18 cellular contexts compared by ENCODE assay signal in the genomic region with DNA sequence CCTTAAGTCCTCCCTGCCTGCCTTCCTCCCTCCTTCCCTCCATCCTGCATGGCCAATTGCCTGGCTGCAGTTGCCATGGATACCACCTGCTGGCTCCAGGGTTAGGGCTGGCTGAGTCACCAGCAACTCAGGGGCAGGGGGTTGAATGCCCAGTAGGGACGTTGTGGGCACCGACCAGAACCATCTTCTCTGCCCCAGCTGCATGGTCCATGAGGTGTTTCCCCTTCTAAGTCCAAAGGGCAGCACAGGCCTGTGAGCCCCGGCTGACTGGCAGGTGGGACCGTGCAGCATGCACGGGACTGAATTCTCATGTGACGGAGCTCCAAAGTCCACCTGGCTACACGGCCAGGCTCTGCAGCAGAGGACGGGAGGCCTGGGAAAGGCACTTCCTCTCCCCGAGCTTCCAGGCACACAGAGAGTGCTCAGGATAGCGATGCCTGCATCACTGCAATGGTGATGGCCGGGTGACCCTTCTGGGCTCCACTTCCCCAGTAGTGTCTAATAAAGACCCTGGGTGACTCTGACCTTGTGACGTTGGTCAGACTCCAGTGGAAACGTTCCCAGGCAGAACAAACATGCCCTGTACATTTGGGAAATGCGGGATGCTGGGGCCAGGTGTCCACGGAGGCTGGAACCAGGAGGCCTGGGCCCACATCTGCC. TPM values are rescaled to one million over a fixed set of nuclear protein-coding genes. Genes with fewer than 3 reads are reported as not detected.
A peak's percentile ranks its signal among the peaks of the same experiment; 100 is the strongest.
DNase-seq lines count a peak whose midpoint lies in the region; ATAC-seq and TF ChIP-seq lines count a peak whose summit lies in the region.
"Had no signal": no experiment of that assay in that cellular context is flagged by ENCODE, and none has a peak within 500 bp of the region (broad histone marks: within the 10 kb centered on the region; RNA-seq: fewer than 3 reads in every experiment).

No MANE protein-coding gene starts in this region.

- H3K4me1 Mint-ChIP-seq in H9 (peaks cover 47 to 60% of the 10 kb centered on the region in 2 experiments), endodermal cell (peaks cover 15% of the 10 kb centered on the region)

- BruUV-seq in A673 (replicated peaks; lab: Mats Ljungman, UMichigan) = no TSS peak

- intact Hi-C loops in A673 (cut with micrococcal nuclease; ENCODE audit: unreplicated experiment) = no loop called here

- H3K23me2 ChIP-seq in H9 (ENCODE audit: insufficient read length, low read depth, low read length, poor library complexity, severe bottlenecking) = peaks cover 9% of the 10 kb centered on the region

- H3K9me3 Mint-ChIP-seq in H9 (no peaks in the 10 kb centered on the region; a peak in 1 of 5 replicates), endodermal cell (no peaks in the 10 kb centered on the region)
- H3K9me3 Mint-ChIP-seq: central memory CD8-positive, alpha-beta T cell had no signal

- H4K8ac ChIP-seq in H9 (replicated peaks; ENCODE audit: insufficient read length, low read depth, low read length) = no peak overlapping the region

- H3K4me3 Mint-ChIP-seq in H9 = no peak overlapping the region; a peak in 1 of 5 replicates
- H3K4me3 Mint-ChIP-seq in endodermal cell = no peak overlapping the region
- H3K4me3 Mint-ChIP-seq: central memory CD8-positive, alpha-beta T cell had no signal

- DNase-seq in H9 (peak; percentile 68), endodermal cell (peak; percentile 72), occipital lobe (lab: John Stamatoyannopoulos, UW) (no peak), A673 (ENCODE audit: low spot score) (no peak)
- DNase-seq: activated naive CD4-positive, alpha-beta T cell treated with Interleukin-2 at 50 U/mL for 16 hours; AML-193; GM23248; NCI-H1092 treated with DMSO at 0.1 percent for 48 hours; NCI-H526 treated with DMSO at 0.1 percent for 48 hours; SHP77 treated with DMSO at 0.1 percent for 48 hours; stimulated activated CD4-positive, alpha-beta T cell treated with anti-CD3 and anti-CD28 coated beads, Interleukin-1b, Interleukin-23, amount 100 ng/mL, for 48 hours had no signal

- H3K4me3 ChIP-seq in BLaER1 (no peak overlapping the region), endodermal cell (ENCODE audit: low read length) (no peak overlapping the region), mucosa of rectum (ENCODE audit: low read length in 2 of 2) (peak overlapping the region in 1 of 2 donors; percentile 33), A673 (ENCODE audit: low read depth, low read length, poor library complexity, severe bottlenecking) (no peak overlapping the region)
- H3K4me3 ChIP-seq: GM23248 had no signal

- no peak overlapping the region for H2BK15ac ChIP-seq in H9 (ENCODE audit: low read depth, low read length)

- no peak overlapping the region for H2BK12ac ChIP-seq in H9 (ENCODE audit: insufficient read length, low read depth, low read length)

- H3K9ac ChIP-seq in BLaER1 (no peak overlapping the region), H9 (ENCODE audit: extremely low read depth, insufficient read length, low read length) (no peak overlapping the region), endodermal cell (ENCODE audit: extremely low read depth, low read length, poor library complexity, severe bottlenecking) (no peak overlapping the region), mucosa of rectum (ENCODE audit: low read depth in 1 of 2, low read length in 2 of 2) (peak overlapping the region in 1 of 2 donors; percentile 42)
- H3K9ac ChIP-seq: GM23248, parathyroid adenoma had no signal

- ATAC-seq in HG03039 (IDR thresholded peaks at IDR 0.05; ENCODE audit: unreplicated experiment) (no peak), HG03439 (IDR thresholded peaks at IDR 0.05; ENCODE audit: unreplicated experiment) (no peak)

- H3K36me3 ChIP-seq in BLaER1 (peaks cover 12% of the 10 kb centered on the region; the same call in 1 of the 2 replicates), endodermal cell (ENCODE audit: control insufficient read depth, insufficient read depth, low read length) (no peaks in the 10 kb centered on the region), mucosa of rectum (ENCODE audit: control insufficient read depth in 2 of 2, insufficient read depth in 2 of 2, low read length in 2 of 2) (peaks cover 0 to 9% of the 10 kb centered on the region in 2 donors), A673 (ENCODE audit: insufficient read depth, low read length, poor library complexity, severe bottlenecking) (no peaks in the 10 kb centered on the region)

- H4K91ac ChIP-seq in H9 (ENCODE audit: insufficient read length, low read depth, low read length) = no peak overlapping the region

- H3K56ac ChIP-seq in H9 (ENCODE audit: insufficient read length, low read depth, low read length) = no peak overlapping the region

- H3K27ac ChIP-seq in BLaER1 = no peak overlapping the region
- H3K27ac ChIP-seq in H9 (ENCODE audit: insufficient read length, low read depth, low read length) = no peak overlapping the region
- no peak overlapping the region for H3K27ac ChIP-seq in endodermal cell (ENCODE audit: low read depth, low read length)
- H3K27ac ChIP-seq in mucosa of rectum (ENCODE audit: low read depth in 2 of 2, low read length in 2 of 2) = peak overlapping the region; percentile 35 to 46
- no peak overlapping the region for H3K27ac ChIP-seq in A673 (ENCODE audit: low read depth, low read length, poor library complexity, severe bottlenecking)
- H3K27ac ChIP-seq: epithelial cell of prostate, GM23248 had no signal

- H2BK5ac ChIP-seq in H9 (ENCODE audit: insufficient read length, low read length) = no peak overlapping the region

- H3K36me3 Mint-ChIP-seq in H9 (ENCODE audit: insufficient read depth in 1 of 3, low read depth in 3 of 3) (peaks cover 4 to 14% (median 10%) of the 10 kb centered on the region in 3 experiments), endodermal cell (ENCODE audit: low read depth) (no peaks in the 10 kb centered on the region)

- H3K4me1 ChIP-seq in BLaER1 = peaks cover 69% of the 10 kb centered on the region
- H3K4me1 ChIP-seq in H9 (ENCODE audit: insufficient read depth, low read length) = peaks cover 13% of the 10 kb centered on the region; the same call in 1 of the 2 replicates
- peaks cover 15% of the 10 kb centered on the region for H3K4me1 ChIP-seq in endodermal cell (ENCODE audit: control insufficient read depth, insufficient read depth, low read length)
- peaks cover 36 to 39% of the 10 kb centered on the region in 2 donors for H3K4me1 ChIP-seq in mucosa of rectum (ENCODE audit: control insufficient read depth in 2 of 2, insufficient read depth in 2 of 2, low read length in 2 of 2)
- peaks cover 35% of the 10 kb centered on the region for H3K4me1 ChIP-seq in A673 (ENCODE audit: insufficient read depth, low read length, poor library complexity, severe bottlenecking)

- H3T11ph ChIP-seq in H9 (ENCODE audit: low read length) = no peak overlapping the region

- TF ChIP-seq CTCF in H9 (conservative IDR thresholded peaks at IDR 0.05) (no peak), endodermal cell (conservative IDR thresholded peaks at IDR 0.05) (no peak), A673 (conservative IDR thresholded peaks at IDR 0.05; ENCODE audit: low read depth, low read length) (no peak)

- no peak overlapping the region for H3K18ac ChIP-seq in H9 (ENCODE audit: insufficient read length, low read depth, low read length)

- H3K9me3 ChIP-seq in BLaER1 = no peaks in the 10 kb centered on the region
- H3K9me3 ChIP-seq in H9 (ENCODE audit: control insufficient read depth, low read depth, low read length) = no peaks in the 10 kb centered on the region
- no peaks in the 10 kb centered on the region for H3K9me3 ChIP-seq in endodermal cell (ENCODE audit: control insufficient read depth, low read length)
- H3K9me3 ChIP-seq in mucosa of rectum (ENCODE audit: control insufficient read depth in 2 of 2, low read length in 2 of 2) = no peaks in the 10 kb centered on the region
- H3K9me3 ChIP-seq in A673 (ENCODE audit: low read depth, low read length, poor library complexity, severe bottlenecking) = no peaks in the 10 kb centered on the region

- H2BK20ac ChIP-seq in H9 (ENCODE audit: low read depth, low read length, poor library complexity, severe bottlenecking) = no peak overlapping the region

- no peak overlapping the region for H2AK5ac ChIP-seq in H9 (ENCODE audit: insufficient read length, low read length)

- H3K79me2 ChIP-seq in H9 (ENCODE audit: insufficient read depth, low read length) = no peaks in the 10 kb centered on the region
- H3K79me2 ChIP-seq: parathyroid adenoma had no signal

- no peak overlapping the region; a peak in 1 of 7 replicates for H3K27ac Mint-ChIP-seq in H9
- no peak overlapping the region for H3K27ac Mint-ChIP-seq in endodermal cell

- no peaks in the 10 kb centered on the region for H3K79me1 ChIP-seq in H9 (ENCODE audit: insufficient read depth, low read depth, low read length, poor library complexity, severe bottlenecking)

- CTCF ChIA-PET in A673 (lab: Charles Lee) = no interaction called here

- no peak overlapping the region for H4K5ac ChIP-seq in H9 (ENCODE audit: insufficient read length, low read depth, low read length)

- WGBS in H9 (ENCODE audit: extremely low coverage, insufficient read length, low lambda C conversion rate) = no CpG with 5 or more reads among the region's 15 CpGs
- WGBS in endodermal cell (ENCODE audit: insufficient coverage in 1 of 2, insufficient read length in 1 of 2), 2 experiments = 89 to 90% methylated on average over 15 of the region's 15 CpGs

- H3K14ac ChIP-seq in H9 (ENCODE audit: insufficient read depth, low read length) = no peak overlapping the region

- H3K4me2 ChIP-seq in BLaER1 (peak overlapping the region; percentile 41; the same call in 1 of the 2 replicates), H9 (ENCODE audit: insufficient read depth, insufficient read length, low read length) (no peak overlapping the region)

- POLR2A ChIA-PET in A673 (lab: Charles Lee; ENCODE audit: low non-redundant PET) = interaction anchor here (0.7 kb wide), 1 partner anchor 654 kb away, joined by 3 read pairs; no protein-coding TSS in a partner anchor

- H3K23ac ChIP-seq in H9 (ENCODE audit: insufficient read length, low read depth, low read length) = no peak overlapping the region

- H3K27me3 ChIP-seq in BLaER1 (no peaks in the 10 kb centered on the region), H9 (ENCODE audit: insufficient read depth, low read length) (no peaks in the 10 kb centered on the region; the same call in 1 of the 2 replicates), endodermal cell (ENCODE audit: control insufficient read depth, insufficient read depth, low read length, poor library complexity, severe bottlenecking) (peaks cover 3% of the 10 kb centered on the region), mucosa of rectum (ENCODE audit: control insufficient read depth in 2 of 2, insufficient read depth in 2 of 2, low read length in 2 of 2) (no peaks in the 10 kb centered on the region), A673 (replicated peaks; ENCODE audit: insufficient read depth, low read depth, low read length, poor library complexity) (no peaks in the 10 kb centered on the region)

- no peak overlapping the region for H2BK120ac ChIP-seq in H9 (ENCODE audit: low read depth, low read length, poor library complexity, severe bottlenecking)

- H3K27me3 Mint-ChIP-seq in H9 (ENCODE audit: low read depth) (peaks cover 5% of the 10 kb centered on the region), endodermal cell (ENCODE audit: insufficient read depth) (peaks cover 5% of the 10 kb centered on the region)

- no peak overlapping the region for H3K4ac ChIP-seq in H9 (ENCODE audit: low read depth, low read length)

- H4K20me1 ChIP-seq in BLaER1 (peaks cover 31% of the 10 kb centered on the region; the same call in 1 of the 2 replicates), H9 (ENCODE audit: control insufficient read depth, insufficient read depth, insufficient read length) (no peaks in the 10 kb centered on the region)

- no peak overlapping the region for H2AFZ ChIP-seq in H9 (ENCODE audit: low read length)
- H2AFZ ChIP-seq: GM23248, parathyroid adenoma had no signal

RNA-seq across cellular contexts. Expression of gene ASS1, which starts 5.7 kb away (rescaled TPM):
- total RNA-seq in H9 (2021) (118 and 122 TPM in 2 replicates), endodermal cell (10 to 100 TPM; 30.9 to 57.2 TPM), occipital lobe (9.8 TPM), A673 (2021) (5.8 and 14.4 TPM in 2 replicates)
- polyA plus RNA-seq in endodermal cell (2013, experiment 1 of 2) = 37.9 TPM
- polyA plus RNA-seq in endodermal cell (2013, experiment 2 of 2) = 30.1 TPM

Comparison
In these comparisons a context has a peak if more than half of its experiments do, and no peak if none do; other contexts are left out.
1. H3K27ac ChIP-seq: peak in mucosa of rectum (2 of 2); none in BLaER1 (single experiment), H9 (single experiment), endodermal cell (single experiment) and A673 (single experiment).
2. DNase-seq: peak in H9 (single experiment) and endodermal cell (single experiment); none in occipital lobe (single experiment) and A673 (single experiment).